In the genomic region with DNA sequence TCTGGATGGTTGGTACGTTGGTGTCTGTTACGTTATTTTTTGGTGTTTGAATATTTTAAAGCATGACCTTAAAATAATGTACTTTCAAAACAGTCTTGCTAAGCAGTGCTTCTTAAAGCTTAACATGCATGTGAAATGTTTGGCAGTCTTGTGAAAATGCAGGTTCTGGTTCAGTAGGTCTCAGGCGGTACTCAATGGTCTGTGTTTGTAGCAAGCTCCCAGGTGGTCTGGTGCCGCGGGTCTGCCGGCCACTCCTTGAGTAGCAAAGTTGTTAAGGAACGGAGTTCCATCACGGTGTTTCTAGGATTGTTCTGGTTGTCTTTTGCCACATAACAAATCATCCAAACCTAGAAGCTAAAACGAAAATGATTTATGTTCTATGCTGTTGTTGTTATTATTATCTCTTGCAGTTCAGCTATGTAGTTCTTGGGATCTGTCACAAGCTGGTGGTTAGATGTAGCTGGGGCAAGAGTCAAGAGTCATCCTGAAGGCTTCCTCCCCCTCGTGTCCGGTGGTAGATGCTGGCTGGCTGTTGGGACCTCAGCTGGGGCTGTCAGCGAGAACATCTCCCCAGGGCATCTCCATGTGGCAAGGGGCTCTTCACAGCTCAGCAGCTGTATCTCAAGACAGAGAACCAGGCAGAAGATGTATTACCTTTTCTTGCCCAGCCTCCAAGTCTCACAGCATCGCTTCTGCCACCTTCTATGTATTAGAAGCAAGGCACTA, we compare ENCODE assay signal across 9 cellular contexts.
DNase-seq lines count a peak whose midpoint lies in the region; ATAC-seq, FAIRE-seq and TF ChIP-seq lines count a peak whose summit lies in the region.
"Had no signal": no experiment of that assay in that cellular context is flagged by ENCODE, and none has a peak within 500 bp of the region (broad histone marks: within the 10 kb centered on the region; RNA-seq: fewer than 3 reads in every experiment).

No MANE protein-coding gene starts in this region.

- CTCF ChIA-PET in activated naive CD4-positive, alpha-beta T cell treated with anti-CD3 and anti-CD28 coated beads, Interleukin-2, amount 10 ng/mL, durations not matched to agents 7 days and 5 days (lab: Charles Lee), result interaction anchor here (0.6 to 2.1 kb wide), 11 partner anchors 9 to 505 kb away, joined by 3 to 13 read pairs (median 3); no protein-coding TSS in a partner anchor

- H3K4me1 ChIP-seq in kidney (ENCODE audit: control insufficient read depth in 1 of 2, insufficient read depth in 1 of 2, low read depth in 1 of 2, low read length in 2 of 2) (peaks cover 14% of the 10 kb centered on the region in 2 donors), suprapubic skin (peaks cover 2% of the 10 kb centered on the region), gastrocnemius medialis (peaks cover 4 to 11% of the 10 kb centered on the region in 2 donors)

- H3K9me3 ChIP-seq in kidney (ENCODE audit: control insufficient read depth in 1 of 2, low read length in 2 of 2), result no peaks in the 10 kb centered on the region
- no peaks in the 10 kb centered on the region for H3K9me3 ChIP-seq in suprapubic skin
- no peaks in the 10 kb centered on the region for H3K9me3 ChIP-seq in gastrocnemius medialis
- H3K9me3 ChIP-seq: heart left ventricle had no signal

- no peak for TF ChIP-seq CTCF in GM13976 (IDR thresholded peaks at IDR 0.05; ENCODE audit: borderline replicate concordance, control extremely low read depth, extremely low read depth, insufficient read depth, missing control alignments)
- TF ChIP-seq CTCF in kidney (IDR thresholded peaks at IDR 0.05; ENCODE audit: borderline replicate concordance, extremely low read depth, insufficient read depth), result no peak
- no peak for TF ChIP-seq CTCF in suprapubic skin (IDR thresholded peaks at IDR 0.05)
- TF ChIP-seq CTCF in gastrocnemius medialis (IDR thresholded peaks at IDR 0.05 in 4 of 5, conservative IDR thresholded peaks at IDR 0.05 in 1 of 5), result no peak

- H3K36me3 ChIP-seq in kidney (ENCODE audit: control insufficient read depth in 1 of 2, insufficient read depth in 2 of 2, low read length in 2 of 2) (no peaks in the 10 kb centered on the region), suprapubic skin (no peaks in the 10 kb centered on the region), gastrocnemius medialis (no peaks in the 10 kb centered on the region)
- H3K36me3 ChIP-seq: heart left ventricle had no signal

- TF ChIP-seq POLR2A in suprapubic skin (IDR thresholded peaks at IDR 0.05), result no peak
- no peak for TF ChIP-seq POLR2A in gastrocnemius medialis (IDR thresholded peaks at IDR 0.05)

- peak overlapping the region; percentile 86 for H3K27ac Mint-ChIP-seq in dendritic cell treated with granulocyte-macrophage colony-stimulating factor and Interleukin-4, amounts not matched to agents 40 ng/mL and 50 ng/mL, for 4 days
- no peak overlapping the region for H3K27ac Mint-ChIP-seq in activated naive CD4-positive, alpha-beta T cell treated with anti-CD3 and anti-CD28 coated beads, Interleukin-2, amount 10 ng/mL, durations not matched to agents 7 days and 5 days

- peaks cover 60% of the 10 kb centered on the region for H3K4me1 Mint-ChIP-seq in dendritic cell treated with granulocyte-macrophage colony-stimulating factor and Interleukin-4, amounts not matched to agents 40 ng/mL and 50 ng/mL, for 4 days (ENCODE audit: low read depth)
- peaks cover 77% of the 10 kb centered on the region for H3K4me1 Mint-ChIP-seq in activated naive CD4-positive, alpha-beta T cell treated with anti-CD3 and anti-CD28 coated beads, Interleukin-2, amount 10 ng/mL, durations not matched to agents 7 days and 5 days

- H3K27me3 ChIP-seq in suprapubic skin (no peaks in the 10 kb centered on the region), gastrocnemius medialis (no peaks in the 10 kb centered on the region)
- H3K27me3 ChIP-seq: heart left ventricle had no signal

- H3K9me3 Mint-ChIP-seq in dendritic cell treated with granulocyte-macrophage colony-stimulating factor and Interleukin-4, amounts not matched to agents 40 ng/mL and 50 ng/mL, for 4 days, result no peaks in the 10 kb centered on the region
- H3K9me3 Mint-ChIP-seq in activated naive CD4-positive, alpha-beta T cell treated with anti-CD3 and anti-CD28 coated beads, Interleukin-2, amount 10 ng/mL, durations not matched to agents 7 days and 5 days, result no peaks in the 10 kb centered on the region

- H3K9ac ChIP-seq in kidney (ENCODE audit: low read length in 2 of 2), result no peak overlapping the region

- FAIRE-seq in kidney (lab: Jason Lieb, UNC), result no peak

- intact Hi-C loops in dendritic cell treated with granulocyte-macrophage colony-stimulating factor and Interleukin-4, amounts not matched to agents 40 ng/mL and 50 ng/mL, for 4 days (cut with micrococcal nuclease), result loop anchor here (5.0 kb wide), 1 partner anchor 40 kb away; no protein-coding TSS in a partner anchor
- intact Hi-C loops in kidney (cut with DNase I), result no loop called here
- intact Hi-C loops in gastrocnemius medialis (cut with DNase I; ENCODE audit: low total_unique reads), result no loop called here

- H3K4me3 Mint-ChIP-seq in dendritic cell treated with granulocyte-macrophage colony-stimulating factor and Interleukin-4, amounts not matched to agents 40 ng/mL and 50 ng/mL, for 4 days, result no peak overlapping the region
- H3K4me3 Mint-ChIP-seq in activated naive CD4-positive, alpha-beta T cell treated with anti-CD3 and anti-CD28 coated beads, Interleukin-2, amount 10 ng/mL, durations not matched to agents 7 days and 5 days, result no peak overlapping the region

- DNase-seq in GM13976 (ENCODE audit: low spot score) (peak; percentile 37), kidney (no peak), suprapubic skin (ENCODE audit: low spot score in 2 of 2) (no peak), gastrocnemius medialis (no peak)
- DNase-seq in activated naive CD4-positive, alpha-beta T cell treated with anti-CD3 and anti-CD28 coated beads, Interleukin-2, amount 10 ng/mL, durations not matched to agents 7 days and 5 days, result no peak
- DNase-seq: heart left ventricle had no signal

- ATAC-seq in GM19397 (IDR thresholded peaks at IDR 0.05; ENCODE audit: unreplicated experiment), result peak; percentile 47
- peak; percentile 29 for ATAC-seq in HG03108 (IDR thresholded peaks at IDR 0.05; ENCODE audit: unreplicated experiment)
- ATAC-seq in gastrocnemius medialis, result no peak
- ATAC-seq: heart left ventricle had no signal

- no peak overlapping the region for H3K4me3 ChIP-seq in kidney (ENCODE audit: low read length in 2 of 2)
- H3K4me3 ChIP-seq in suprapubic skin, result no peak overlapping the region
- H3K4me3 ChIP-seq in gastrocnemius medialis, result no peak overlapping the region
- H3K4me3 ChIP-seq: heart left ventricle had no signal

- H3K36me3 Mint-ChIP-seq in dendritic cell treated with granulocyte-macrophage colony-stimulating factor and Interleukin-4, amounts not matched to agents 40 ng/mL and 50 ng/mL, for 4 days (ENCODE audit: low read depth), result no peaks in the 10 kb centered on the region
- H3K36me3 Mint-ChIP-seq in activated naive CD4-positive, alpha-beta T cell treated with anti-CD3 and anti-CD28 coated beads, Interleukin-2, amount 10 ng/mL, durations not matched to agents 7 days and 5 days, result peaks cover 8% of the 10 kb centered on the region

- no peak for TF ChIP-seq EP300 in suprapubic skin (IDR thresholded peaks at IDR 0.05)

- in situ Hi-C loops in GM13976 (cut with MboI; ENCODE audit: low sequenced_read_pairs, unreplicated experiment), result loop anchor here (10.0 kb wide), 1 partner anchor 88 kb away; no protein-coding TSS in a partner anchor
- in situ Hi-C loops in gastrocnemius medialis (cut with MboI; ENCODE audit: low sequenced_read_pairs in 4 of 4), result no loop called here

- H3K27ac ChIP-seq in kidney (ENCODE audit: low read depth in 2 of 2, low read length in 2 of 2) (peak overlapping the region in 1 of 2 donors; percentile 37), suprapubic skin (no peak overlapping the region), gastrocnemius medialis (no peak overlapping the region)

- WGBS in suprapubic skin, result 87% methylated on average over 13 of the region's 13 CpGs

- peaks cover 10% of the 10 kb centered on the region for H3K27me3 Mint-ChIP-seq in dendritic cell treated with granulocyte-macrophage colony-stimulating factor and Interleukin-4, amounts not matched to agents 40 ng/mL and 50 ng/mL, for 4 days
- peaks cover 16% of the 10 kb centered on the region for H3K27me3 Mint-ChIP-seq in activated naive CD4-positive, alpha-beta T cell treated with anti-CD3 and anti-CD28 coated beads, Interleukin-2, amount 10 ng/mL, durations not matched to agents 7 days and 5 days

Comparison
In these comparisons a context has a peak if more than half of its experiments do, and no peak if none do; other contexts are left out.
1. ATAC-seq: peak in GM19397 (single experiment) and HG03108 (single experiment); none in gastrocnemius medialis (0 of 2).